Comparison of ENCODE assay signal across 8 cellular contexts in genomic region chr21:42258150-42258884, GRCh38. TPM values are rescaled to one million over a fixed set of nuclear protein-coding genes. Genes with fewer than 3 reads are reported as not detected.
A peak's percentile ranks its signal among the peaks of the same experiment; 100 is the strongest.
DNase-seq lines count a peak whose midpoint lies in the region; FAIRE-seq and TF ChIP-seq lines count a peak whose summit lies in the region.

No MANE protein-coding gene starts in this region.

- no peaks in the 10 kb centered on the region for H4K20me1 ChIP-seq in KMS-11 (ENCODE audit: insufficient read depth)

- POLR2A ChIA-PET in GM10248 (lab: Yijun Ruan, JAX): interaction anchor here (0.5 kb wide), 1 partner anchor 51 kb away, joined by 3 read pairs; no protein-coding TSS in a partner anchor

- CTCF ChIA-PET in GM10248 (lab: Yijun Ruan, JAX): interaction anchor here (0.7 to 5.0 kb wide), 60 partner anchors 8 to 974 kb away, joined by 3 to 93 read pairs (median 5); partner anchors contain the start of genes ABCG1 and RSPH1

- H3K9ac ChIP-seq in KMS-11 (no peak overlapping the region), SK-N-MC (ENCODE audit: insufficient read length) (no peak overlapping the region)

- no peak for FAIRE-seq in urothelium cell line (lab: Jason Lieb, UNC)

- H3K27ac ChIP-seq in KMS-11: no peak overlapping the region
- no peak overlapping the region for H3K27ac ChIP-seq in SK-N-MC

- TF ChIP-seq CTCF in GM10248 (IDR thresholded peaks at IDR 0.05; ENCODE audit: control extremely low read depth, extremely low read depth, low read depth, missing control alignments) (peak; percentile 91), KMS-11 (conservative IDR thresholded peaks at IDR 0.05; ENCODE audit: low read depth, low read length) (peak; percentile 91)

- H3K4me1 ChIP-seq in KMS-11 (ENCODE audit: low read depth, poor library complexity, severe bottlenecking): no peaks in the 10 kb centered on the region

- H3K9me3 ChIP-seq in SK-N-MC (ENCODE audit: low read depth, low read length): no peaks in the 10 kb centered on the region

- intact Hi-C loops in posterior vena cava (cut with DNase I): loop anchor here in 1 of 2 donors (5.0 kb wide), 1 partner anchor 111 kb away; no protein-coding TSS in a partner anchor

- no peak overlapping the region for H3K4me2 ChIP-seq in KMS-11

- no peak overlapping the region for H2AFZ ChIP-seq in KMS-11 (ENCODE audit: low read depth)

- peak; percentile 90 for DNase-seq in GM10248 (ENCODE audit: extremely low spot score)
- DNase-seq in SK-N-MC (ENCODE audit: low read depth, low spot score): peak; percentile 14
- peak; percentile 56 to 77 (median 74) for DNase-seq in activated naive CD4-positive, alpha-beta T cell (lab: John Stamatoyannopoulos, UW)
- DNase-seq in glomerular visceral epithelial cell (ENCODE audit: extremely low spot score): peak; percentile 43
- peak; percentile 90 for DNase-seq in posterior vena cava (ENCODE audit: low spot score)
- DNase-seq in urothelium cell line (ENCODE audit: low spot score): peak; percentile 39
- no peak for DNase-seq in NCI-H774 (lab: John Stamatoyannopoulos, UW)

- no peaks in the 10 kb centered on the region for H3K79me2 ChIP-seq in KMS-11 (ENCODE audit: insufficient read depth, low read depth)

- no peaks in the 10 kb centered on the region for H3K36me3 ChIP-seq in KMS-11 (ENCODE audit: insufficient read depth)
- H3K36me3 ChIP-seq in SK-N-MC (ENCODE audit: insufficient read depth, low read length): no peaks in the 10 kb centered on the region

- H3K4me3 ChIP-seq in KMS-11 (IDR thresholded peaks at IDR 0.05; ENCODE audit: insufficient read depth, low read depth, low read length): no peak overlapping the region
- H3K4me3 ChIP-seq in SK-N-MC: no peak overlapping the region

- H3K27me3 ChIP-seq in KMS-11 (ENCODE audit: insufficient read depth, low read depth): no peaks in the 10 kb centered on the region

RNA-seq across cellular contexts. Expression of gene ABCG1, which starts 39.4 kb away (rescaled TPM):
- total RNA-seq in posterior vena cava: 10 to 100 TPM; 11.8 to 12.4 TPM

RNA-seq across cellular contexts. Expression of gene TFF3, which starts 56.9 kb away (rescaled TPM):
- 10 to 100 TPM; 21.1 to 24.4 TPM for total RNA-seq in posterior vena cava
